In the genomic region with DNA sequence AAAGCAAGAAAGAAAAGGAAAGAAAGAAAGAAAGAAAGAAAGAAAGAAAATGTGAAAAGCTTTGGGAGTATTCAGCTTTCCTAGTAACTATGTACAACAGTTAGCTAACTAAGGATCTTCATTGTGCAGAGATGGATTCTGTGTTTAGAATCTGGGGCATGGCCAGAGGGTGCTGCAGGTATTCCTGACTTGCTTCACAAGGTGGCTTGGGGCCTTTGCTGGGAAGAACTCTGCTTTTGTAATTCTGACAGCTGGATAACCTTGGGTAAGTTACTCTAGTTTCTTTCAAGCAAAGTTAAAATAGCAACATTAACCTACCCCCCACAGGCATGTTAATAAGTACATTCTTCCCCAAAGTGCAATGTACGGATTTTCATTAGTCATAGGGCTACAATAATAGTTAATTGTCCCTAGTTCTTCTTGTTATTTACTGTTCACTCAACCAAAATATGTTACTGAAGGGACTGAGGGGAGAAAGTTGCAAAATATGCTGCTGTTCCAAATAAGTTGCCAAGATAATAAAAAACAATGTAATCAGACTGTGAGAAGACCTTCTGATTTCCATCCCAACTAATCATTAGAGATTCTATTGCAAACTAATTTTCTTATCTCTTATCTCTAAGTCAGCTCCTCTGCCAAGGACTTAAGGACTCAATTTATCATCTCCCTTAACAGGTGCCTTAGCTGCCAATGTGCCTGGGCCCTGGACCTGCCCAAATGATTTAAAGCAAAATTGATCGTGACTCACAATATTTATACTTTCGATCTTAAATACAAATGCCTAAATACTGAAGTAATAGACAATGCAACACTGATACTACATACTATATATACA, we compare ENCODE assay signal across 1 cellular context.
TF ChIP-seq lines count a peak whose summit lies in the region.

No MANE protein-coding gene starts in this region.

TF ChIP-seq in WTC11, 78 proteins besides CTCF, POLR2A, EP300 and RAD21 (continued from another document):
- TF ChIP-seq ZBTB43 (CRISPR knock-in tag; IDR thresholded peaks at IDR 0.05) = no peak
- TF ChIP-seq, protein P1, sequence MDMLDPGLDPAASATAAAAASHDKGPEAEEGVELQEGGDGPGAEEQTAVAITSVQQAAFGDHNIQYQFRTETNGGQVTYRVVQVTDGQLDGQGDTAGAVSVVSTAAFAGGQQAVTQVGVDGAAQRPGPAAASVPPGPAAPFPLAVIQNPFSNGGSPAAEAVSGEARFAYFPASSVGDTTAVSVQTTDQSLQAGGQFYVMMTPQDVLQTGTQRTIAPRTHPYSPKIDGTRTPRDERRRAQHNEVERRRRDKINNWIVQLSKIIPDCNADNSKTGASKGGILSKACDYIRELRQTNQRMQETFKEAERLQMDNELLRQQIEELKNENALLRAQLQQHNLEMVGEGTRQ (CRISPR knock-in tag; IDR thresholded peaks at IDR 0.05) = no peak
